ENCODE assay signal across 22 cellular contexts in the genomic region with DNA sequence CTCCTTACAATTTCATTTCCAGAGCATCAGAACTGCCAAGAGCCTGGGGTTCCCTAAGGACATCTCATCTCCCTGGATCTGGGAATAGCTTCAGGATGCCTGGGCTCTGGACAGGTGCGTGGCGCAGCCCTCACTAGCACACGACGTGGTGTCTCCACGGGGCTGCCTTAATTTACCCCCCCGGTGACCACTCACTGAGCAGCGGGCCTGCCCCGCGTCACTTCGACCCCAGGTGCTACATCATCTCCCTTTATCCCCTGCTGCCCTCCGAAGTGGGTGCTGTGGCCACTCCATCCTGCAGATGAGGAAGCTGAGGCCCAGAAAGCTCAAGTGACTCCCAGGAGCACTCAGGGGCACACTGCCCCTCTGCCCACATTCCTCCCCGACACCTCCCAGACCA.
A peak's percentile ranks its signal among the peaks of the same experiment; 100 is the strongest.
DNase-seq lines count a peak whose midpoint lies in the region; ATAC-seq and TF ChIP-seq lines count a peak whose summit lies in the region.
"Had no signal": no experiment of that assay in that cellular context is flagged by ENCODE, and none has a peak within 500 bp of the region (broad histone marks: within the 10 kb centered on the region; RNA-seq: fewer than 3 reads in every experiment).

No MANE protein-coding gene starts in this region.

- no peak for ATAC-seq in activated CD4-positive, CD25-positive, alpha-beta regulatory T cell treated with anti-CD3 and anti-CD28 coated beads, Interleukin-2, amount 50 U/mL, for 24 hours
- ATAC-seq in HG02981 (IDR thresholded peaks at IDR 0.05; ENCODE audit: unreplicated experiment) = no peak

- no peak overlapping the region for H3K4me2 ChIP-seq in neuronal stem cell (ENCODE audit: insufficient read depth, low read length, poor library complexity, severe bottlenecking)
- H3K4me2 ChIP-seq: BLaER1 had no signal

- no peak overlapping the region for H2BK120ac ChIP-seq in neuronal stem cell (ENCODE audit: low read depth, low read length)

- H2BK12ac ChIP-seq in neuronal stem cell (ENCODE audit: low read length) = no peak overlapping the region

- peaks cover 0 to 9% of the 10 kb centered on the region in 2 donors for H3K4me1 ChIP-seq in neuronal stem cell (ENCODE audit: control insufficient read depth in 2 of 2, insufficient read depth in 1 of 2, low read depth in 1 of 2, low read length in 2 of 2)
- H3K4me1 ChIP-seq: BE2C had no signal

- H4K91ac ChIP-seq in neuronal stem cell (ENCODE audit: low read depth, low read length, poor library complexity) = no peak overlapping the region

- DNase-seq in GM13976 (ENCODE audit: low spot score) (peak; percentile 3), H7 (peak; percentile 7), islet precursor cell (peak; percentile 45), neuronal stem cell (ENCODE audit: low spot score) (no peak), NCI-H1436 treated with DMSO at 0.1 percent for 48 hours (lab: John Stamatoyannopoulos, UW) (no peak), DMS79 treated with DMSO at 0.1 percent for 48 hours (lab: John Stamatoyannopoulos, UW) (no peak)
- DNase-seq: 8988T; ACHN; BE2C; C1 segment of cervical spinal cord; CD4-positive, alpha-beta memory T cell; CD4-positive, CD25-positive, alpha-beta regulatory T cell; CD8-positive, alpha-beta memory T cell; COR-L47; DMS 273 treated with DMSO at 0.1 percent for 48 hours; DMS153; DMS53; DMS79; GF-D8 had no signal

- no peak overlapping the region for H3K9ac ChIP-seq in neuronal stem cell (ENCODE audit: low read depth, low read length, poor library complexity)
- H3K9ac ChIP-seq: BLaER1 had no signal

- no peak overlapping the region for H2AFZ ChIP-seq in neuronal stem cell (ENCODE audit: low read length)

- peak overlapping the region; percentile 37 for H3K23ac ChIP-seq in neuronal stem cell (ENCODE audit: low read depth, low read length, poor library complexity)

- H3K4me3 ChIP-seq in H7 (ENCODE audit: insufficient read depth, low read depth, low read length) = no peak overlapping the region
- H3K4me3 ChIP-seq in neuronal stem cell (ENCODE audit: low read length in 2 of 2) = no peak overlapping the region
- H3K4me3 ChIP-seq: BLaER1 had no signal

- in situ Hi-C loops in GM13976 (cut with MboI; ENCODE audit: low sequenced_read_pairs, unreplicated experiment) = no loop called here

- no CpG with 5 or more reads among the region's 12 CpGs for WGBS in neuronal stem cell (ENCODE audit: extremely low coverage in 2 of 2, insufficient read length in 2 of 2, insufficient replicate concordance in 1 of 2), 2 donors

- H3K4ac ChIP-seq in neuronal stem cell (ENCODE audit: low read length) = no peak overlapping the region

- H2BK15ac ChIP-seq in neuronal stem cell (ENCODE audit: low read length) = no peak overlapping the region

- H3K27me3 ChIP-seq in H7 (ENCODE audit: control insufficient read depth, insufficient read depth, low read length) (no peaks in the 10 kb centered on the region), neuronal stem cell (ENCODE audit: control insufficient read depth in 3 of 3, insufficient read depth in 3 of 3, low read depth in 1 of 3, low read length in 3 of 3) (no peaks in the 10 kb centered on the region)
- H3K27me3 ChIP-seq: BE2C, BLaER1 had no signal

- H3K27ac ChIP-seq in neuronal stem cell (replicated peaks; ENCODE audit: low read length) = no peak overlapping the region
- H3K27ac ChIP-seq: BLaER1 had no signal

- H3K79me1 ChIP-seq in neuronal stem cell (ENCODE audit: low read depth, low read length) = no peaks in the 10 kb centered on the region

- H3K18ac ChIP-seq in neuronal stem cell (ENCODE audit: low read length) = no peak overlapping the region

- no peak overlapping the region for H2BK5ac ChIP-seq in neuronal stem cell (ENCODE audit: low read length)

- H3K36me3 ChIP-seq in H7 (replicated peaks; ENCODE audit: control insufficient read depth, insufficient read depth, low read length) = no peaks in the 10 kb centered on the region
- no peaks in the 10 kb centered on the region for H3K36me3 ChIP-seq in neuronal stem cell (replicated peaks in 1 of 2; ENCODE audit: control insufficient read depth in 2 of 2, insufficient read depth in 2 of 2, low read length in 2 of 2)
- H3K36me3 ChIP-seq: BE2C, BLaER1 had no signal

- no peak for TF ChIP-seq CTCF in GM13976 (IDR thresholded peaks at IDR 0.05; ENCODE audit: borderline replicate concordance, control extremely low read depth, extremely low read depth, insufficient read depth, missing control alignments)

- no peak overlapping the region for H4K8ac ChIP-seq in neuronal stem cell (ENCODE audit: low read depth, low read length)

- H3K14ac ChIP-seq in neuronal stem cell (ENCODE audit: low read length) = no peak overlapping the region

- H3K9me3 ChIP-seq in neuronal stem cell (replicated peaks in 1 of 2; ENCODE audit: control insufficient read depth in 2 of 2, insufficient read depth in 1 of 2, low read depth in 1 of 2, low read length in 2 of 2) = peaks cover 0 to 7% of the 10 kb centered on the region in 2 donors
- H3K9me3 ChIP-seq: BE2C had no signal

- no peak overlapping the region for H2AK5ac ChIP-seq in neuronal stem cell (ENCODE audit: low read depth, low read length)

Comparison
In these comparisons a context has a peak if more than half of its experiments do, and no peak if none do; other contexts are left out.
1. DNase-seq: peak in GM13976 (single experiment), H7 (single experiment) and islet precursor cell (single experiment); none in neuronal stem cell (single experiment), NCI-H1436 treated with DMSO at 0.1 percent for 48 hours (single experiment) and DMS79 treated with DMSO at 0.1 percent for 48 hours (single experiment).